Comparison of ENCODE assay signal across 16 cellular contexts in genomic region chr20:434661-435419, GRCh38. TPM values are rescaled to one million over a fixed set of nuclear protein-coding genes. Genes with fewer than 3 reads are reported as not detected.
A peak's percentile ranks its signal among the peaks of the same experiment; 100 is the strongest.
DNase-seq lines count a peak whose midpoint lies in the region; ATAC-seq, FAIRE-seq and TF ChIP-seq lines count a peak whose summit lies in the region.
"Had no signal": no experiment of that assay in that cellular context is flagged by ENCODE, and none has a peak within 500 bp of the region (broad histone marks: within the 10 kb centered on the region; RNA-seq: fewer than 3 reads in every experiment).

No MANE protein-coding gene starts in this region.

- H3K36me3 Mint-ChIP-seq in stimulated activated naive CD8-positive, alpha-beta T cell treated with anti-CD3 and anti-CD28 coated beads, Interleukin-15, Interleukin-2, amounts not matched to agents 100 ng/mL and 50 ng/mL, for 24 hours (ENCODE audit: low read depth) = peaks cover 73% of the 10 kb centered on the region
- peaks cover 93% of the 10 kb centered on the region for H3K36me3 Mint-ChIP-seq in activated T-helper 17 cell treated with anti-CD3 and anti-CD28 coated beads, Interleukin-2, amount 50 U/mL, for 72 hours (ENCODE audit: low read depth)
- peaks cover 0 to 46% (median 19%) of the 10 kb centered on the region in 5 donors for H3K36me3 Mint-ChIP-seq in naive thymus-derived CD4-positive, alpha-beta T cell

- ATAC-seq in stimulated activated naive CD8-positive, alpha-beta T cell treated with anti-CD3 and anti-CD28 coated beads, Interleukin-15, Interleukin-2, amounts not matched to agents 100 U/mL and 50 U/mL, for 24 hours = no peak
- ATAC-seq in activated T-helper 17 cell treated with anti-CD3 and anti-CD28 coated beads, Interleukin-2, amount 50 U/mL, for 72 hours (replicated peaks) = no peak
- ATAC-seq in HepG2 (peak; percentile 1; the same call in 2 of the 3 replicates), HG03469 (IDR thresholded peaks at IDR 0.05; ENCODE audit: unreplicated experiment) (no peak), GM21528 (IDR thresholded peaks at IDR 0.05; ENCODE audit: low FRiP score, unreplicated experiment) (no peak), HG03045 (IDR thresholded peaks at IDR 0.05; ENCODE audit: unreplicated experiment) (no peak)
- ATAC-seq in naive thymus-derived CD4-positive, alpha-beta T cell = no peak
- ATAC-seq: foreskin keratinocyte, psoas muscle had no signal

- no peak for FAIRE-seq in HepG2 (lab: Jason Lieb, UNC)
- FAIRE-seq: islet of Langerhans, TTC549 had no signal

- TF ChIP-seq CTCF in HepG2 (CRISPR knock-in tag; IDR thresholded peaks at IDR 0.05) = no peak

- no peak for TF ChIP-seq RAD21 in HepG2 (CRISPR knock-in tag; IDR thresholded peaks at IDR 0.05)

- POLR2A ChIA-PET in HepG2 (lab: Yijun Ruan, JAX) = interaction anchor here (0.8 to 5.7 kb wide), 6 partner anchors 27 to 87 kb away, joined by 3 to 61 read pairs (median 4); partner anchors contain the start of gene RBCK1
- POLR2A ChIA-PET in naive thymus-derived CD4-positive, alpha-beta T cell (lab: Charles Lee) = no interaction called here

- CTCF ChIA-PET in HepG2 (lab: Yijun Ruan, JAX; ENCODE audit: low intra/inter-chr PET ratio, low total read pairs) = no interaction called here
- CTCF ChIA-PET in naive thymus-derived CD4-positive, alpha-beta T cell (lab: Charles Lee) = interaction anchor here (1.5 kb wide), 1 partner anchor 23 kb away, joined by 5 read pairs; no protein-coding TSS in a partner anchor

- DNase-seq in stimulated activated naive CD8-positive, alpha-beta T cell treated with anti-CD3 and anti-CD28 coated beads, Interleukin-15, Interleukin-2, amounts not matched to agents 100 U/mL and 50 U/mL, for 24 hours = no peak
- DNase-seq in HepG2 (ENCODE audit: low spot score) = no peak
- no peak for DNase-seq in naive thymus-derived CD4-positive, alpha-beta T cell
- DNase-seq: BE2C; NCI-H1048; psoas muscle; stimulated activated CD4-positive, alpha-beta T cell treated with anti-CD3 and anti-CD28 coated beads, Interleukin-15, amount 100 ng/mL, for 24 hours; tibial artery had no signal

- intact Hi-C loops in HepG2 (cut with micrococcal nuclease; ENCODE audit: unreplicated experiment) = no loop called here
- intact Hi-C loops in naive thymus-derived CD4-positive, alpha-beta T cell (cut with micrococcal nuclease) = no loop called here

- no peak overlapping the region for H2AFZ ChIP-seq in HepG2 (ENCODE audit: low read length)

- H3K9me3 Mint-ChIP-seq in stimulated activated naive CD8-positive, alpha-beta T cell treated with anti-CD3 and anti-CD28 coated beads, Interleukin-15, Interleukin-2, amounts not matched to agents 100 ng/mL and 50 ng/mL, for 24 hours = no peaks in the 10 kb centered on the region
- H3K9me3 Mint-ChIP-seq in activated T-helper 17 cell treated with anti-CD3 and anti-CD28 coated beads, Interleukin-2, amount 50 U/mL, for 72 hours = no peaks in the 10 kb centered on the region
- H3K9me3 Mint-ChIP-seq in naive thymus-derived CD4-positive, alpha-beta T cell = no peaks in the 10 kb centered on the region

- no peak overlapping the region for H3K4me3 ChIP-seq in HepG2 (replicated peaks in 1 of 3; ENCODE audit: insufficient read depth in 1 of 3, low read depth in 2 of 3, low read length in 3 of 3)
- no peak overlapping the region for H3K4me3 ChIP-seq in naive thymus-derived CD4-positive, alpha-beta T cell (ENCODE audit: low read length)
- H3K4me3 ChIP-seq: psoas muscle, tibial artery had no signal

- BruUV-seq in HepG2 (replicated peaks; lab: Mats Ljungman, UMichigan) = no TSS peak

- in situ Hi-C loops in HepG2 (cut with HindIII; ENCODE audit: extremely low pct_ligation_motif_present, low pct_unique_long_range_greater_than_20kb) = loop anchor here (5.0 kb wide), 1 partner anchor 83 kb away; no protein-coding TSS in a partner anchor

- no peak for TF ChIP-seq EP300 in HepG2 (IDR thresholded peaks at IDR 0.05; ENCODE audit: low read depth in 2 of 2, low read length in 2 of 2)
- TF ChIP-seq EP300 in HepG2 (CRISPR knock-in tag; IDR thresholded peaks at IDR 0.05; ENCODE audit: borderline replicate concordance) = no peak

- H3K27ac Mint-ChIP-seq in stimulated activated naive CD8-positive, alpha-beta T cell treated with anti-CD3 and anti-CD28 coated beads, Interleukin-15, Interleukin-2, amounts not matched to agents 100 ng/mL and 50 ng/mL, for 24 hours = peak overlapping the region; percentile 96
- no peak overlapping the region for H3K27ac Mint-ChIP-seq in activated T-helper 17 cell treated with anti-CD3 and anti-CD28 coated beads, Interleukin-2, amount 50 U/mL, for 72 hours
- peak overlapping the region in 3 of 9 donors; percentile 24 to 88 (median 46) for H3K27ac Mint-ChIP-seq in naive thymus-derived CD4-positive, alpha-beta T cell

- H3K27ac ChIP-seq in HepG2 (ENCODE audit: extremely low read length, insufficient read depth, low read length) = no peak overlapping the region
- no peak overlapping the region for H3K27ac ChIP-seq in naive thymus-derived CD4-positive, alpha-beta T cell (ENCODE audit: low read depth, low read length)
- H3K27ac ChIP-seq: foreskin keratinocyte, psoas muscle, tibial artery had no signal

- no peak overlapping the region for H3K9ac ChIP-seq in HepG2 (ENCODE audit: insufficient read depth, low read depth, low read length)

- no peaks in the 10 kb centered on the region for H3K9me3 ChIP-seq in HepG2 (ENCODE audit: low read length)
- H3K9me3 ChIP-seq in naive thymus-derived CD4-positive, alpha-beta T cell (ENCODE audit: control insufficient read depth in 2 of 3, low read length in 3 of 3) = no peaks in the 10 kb centered on the region
- H3K9me3 ChIP-seq: BE2C, psoas muscle, tibial artery had no signal

- H3K4me1 ChIP-seq in HepG2 (ENCODE audit: insufficient read depth, low read length) = 0 out of 2 replicates have a peak, but pooled peaks cover 7% of the 10 kb centered on the region
- H3K4me1 ChIP-seq in naive thymus-derived CD4-positive, alpha-beta T cell (ENCODE audit: control insufficient read depth in 2 of 2, insufficient read depth in 2 of 2, low read length in 2 of 2) = peaks cover 44 to 47% of the 10 kb centered on the region in 2 donors
- H3K4me1 ChIP-seq: BE2C, tibial artery had no signal

- H3K27me3 ChIP-seq in HepG2 (ENCODE audit: control insufficient read depth in 1 of 2, insufficient read depth in 2 of 2, low read length in 2 of 2) = no peaks in the 10 kb centered on the region
- H3K27me3 ChIP-seq in naive thymus-derived CD4-positive, alpha-beta T cell (ENCODE audit: control insufficient read depth in 2 of 2, insufficient read depth in 2 of 2, low read length in 2 of 2) = no peaks in the 10 kb centered on the region
- H3K27me3 ChIP-seq: BE2C, foreskin keratinocyte, tibial artery had no signal

- WGBS in HepG2 (ENCODE audit: low lambda C conversion rate) = 93% methylated on average over 15 of the region's 16 CpGs

- H3K4me1 Mint-ChIP-seq in stimulated activated naive CD8-positive, alpha-beta T cell treated with anti-CD3 and anti-CD28 coated beads, Interleukin-15, Interleukin-2, amounts not matched to agents 100 ng/mL and 50 ng/mL, for 24 hours (ENCODE audit: low read depth) = peaks cover 86% of the 10 kb centered on the region
- H3K4me1 Mint-ChIP-seq in activated T-helper 17 cell treated with anti-CD3 and anti-CD28 coated beads, Interleukin-2, amount 50 U/mL, for 72 hours = peaks cover 33% of the 10 kb centered on the region
- peaks cover 54 to 79% (median 71%) of the 10 kb centered on the region in 7 donors for H3K4me1 Mint-ChIP-seq in naive thymus-derived CD4-positive, alpha-beta T cell

- no peaks in the 10 kb centered on the region for H3K27me3 Mint-ChIP-seq in stimulated activated naive CD8-positive, alpha-beta T cell treated with anti-CD3 and anti-CD28 coated beads, Interleukin-15, Interleukin-2, amounts not matched to agents 100 ng/mL and 50 ng/mL, for 24 hours
- no peaks in the 10 kb centered on the region for H3K27me3 Mint-ChIP-seq in activated T-helper 17 cell treated with anti-CD3 and anti-CD28 coated beads, Interleukin-2, amount 50 U/mL, for 72 hours
- no peaks in the 10 kb centered on the region for H3K27me3 Mint-ChIP-seq in naive thymus-derived CD4-positive, alpha-beta T cell

- peak overlapping the region; percentile 68 for H3K4me3 Mint-ChIP-seq in stimulated activated naive CD8-positive, alpha-beta T cell treated with anti-CD3 and anti-CD28 coated beads, Interleukin-15, Interleukin-2, amounts not matched to agents 100 ng/mL and 50 ng/mL, for 24 hours
- H3K4me3 Mint-ChIP-seq in activated T-helper 17 cell treated with anti-CD3 and anti-CD28 coated beads, Interleukin-2, amount 50 U/mL, for 72 hours = peak overlapping the region; percentile 73
- peak overlapping the region in 5 of 10 donors; percentile 32 to 78 (median 47) for H3K4me3 Mint-ChIP-seq in naive thymus-derived CD4-positive, alpha-beta T cell

- H3K36me3 ChIP-seq in HepG2 (replicated peaks in 1 of 2; ENCODE audit: control insufficient read depth in 1 of 2, insufficient read depth in 2 of 2, low read length in 2 of 2) = peaks cover 47 to 63% of the 10 kb centered on the region in 2 experiments
- peaks cover 0 to 54% (median 3%) of the 10 kb centered on the region in 3 experiments for H3K36me3 ChIP-seq in naive thymus-derived CD4-positive, alpha-beta T cell (ENCODE audit: control insufficient read depth in 2 of 3, insufficient read depth in 3 of 3, low read length in 3 of 3)

- no peaks in the 10 kb centered on the region for H3K79me2 ChIP-seq in HepG2 (ENCODE audit: insufficient read depth, low read length)

- peak in 1 of 2 experiments; percentile 56; a peak in 2 of 4 replicates for TF ChIP-seq POLR2A in HepG2 (IDR thresholded peaks at IDR 0.05; ENCODE audit: insufficient read depth in 1 of 2, low read depth in 2 of 2, low read length in 2 of 2)

- H4K20me1 ChIP-seq in HepG2 (ENCODE audit: insufficient read depth, low read length) = no peaks in the 10 kb centered on the region

- no peak overlapping the region for H3K4me2 ChIP-seq in HepG2 (ENCODE audit: low read depth, low read length)

RNA-seq across cellular contexts. Expression of gene RBCK1, which starts 26.7 kb away (rescaled TPM):
- total RNA-seq in activated T-helper 17 cell treated with anti-CD3 and anti-CD28 coated beads, Interleukin-2, amount 50 U/mL, for 72 hours = 10 to 100 TPM; 81.9 to 84.0 TPM
- 121 and 149 TPM in 2 replicates for total RNA-seq in HepG2 (2016; rRNA removed; fragmentation: Illumina TruSeq; extraction: Trizol)
- 176 and 212 TPM in 2 replicates for total RNA-seq in HepG2 (2016; cell fraction: cytosol; rRNA removed; fragmentation: Illumina TruSeq; extraction: Trizol; ENCODE audit: low read depth)
- 110 and 147 TPM in 2 replicates for total RNA-seq in HepG2 (2016; cell fraction: insoluble cytoplasmic fraction; rRNA removed; fragmentation: Illumina TruSeq; extraction: Trizol)
- 217 and 241 TPM in 2 replicates for total RNA-seq in HepG2 (2016; cell fraction: membrane; rRNA removed; fragmentation: Illumina TruSeq; extraction: Trizol)
- 83.9 and 95.5 TPM in 2 replicates for total RNA-seq in HepG2 (2016; cell fraction: nucleus; rRNA removed; fragmentation: Illumina TruSeq; extraction: Trizol)
- polyA plus RNA-seq in HepG2 (2011; rRNA removed) = 215 and 270 TPM in 2 replicates
- 171 and 196 TPM in 2 replicates for polyA plus RNA-seq in HepG2 (2011; cell fraction: cytosol; rRNA removed)
- 558 and 618 TPM in 2 replicates for polyA plus RNA-seq in HepG2 (2011; cell fraction: nucleus; rRNA removed)
- polyA plus RNA-seq in HepG2 (2012) = 207 and 311 TPM in 2 replicates
- 291 and 331 TPM in 2 replicates for polyA plus RNA-seq in HepG2 (2016; cell fraction: cytosol; fragmentation: Illumina TruSeq; extraction: Trizol; ENCODE audit: low read depth)
- 144 and 159 TPM in 2 replicates for polyA plus RNA-seq in HepG2 (2016; cell fraction: insoluble cytoplasmic fraction; fragmentation: Illumina TruSeq; extraction: Trizol; ENCODE audit: low read depth)
- 277 and 299 TPM in 2 replicates for polyA plus RNA-seq in HepG2 (2016; cell fraction: membrane; fragmentation: Illumina TruSeq; extraction: Trizol; ENCODE audit: low read depth)
- polyA plus RNA-seq in HepG2 (2016; cell fraction: nucleus; fragmentation: Illumina TruSeq; extraction: Trizol; ENCODE audit: insufficient read depth, low read depth) = 357 and 365 TPM in 2 replicates
- 36.5 and 119 TPM in 2 replicates for polyA minus RNA-seq in HepG2 (2011; rRNA and poly(A)+ RNA removed; ENCODE audit: low replicate concordance)
- polyA minus RNA-seq in HepG2 (2011; cell fraction: cytosol; rRNA and poly(A)+ RNA removed) = 65.9 and 88.8 TPM in 2 replicates
- 102 and 144 TPM in 2 replicates for polyA minus RNA-seq in HepG2 (2011; cell fraction: nucleus; rRNA and poly(A)+ RNA removed)
- total RNA-seq in naive thymus-derived CD4-positive, alpha-beta T cell = 100 to 1,000 TPM in 1 of 5 experiments, 10 to 100 TPM in 4; 70.3 to 153 (median 96.9) TPM
- 10 to 100 TPM; 80.1 to 98.1 TPM for polyA plus RNA-seq in naive thymus-derived CD4-positive, alpha-beta T cell

RNA-seq across cellular contexts. Expression of gene TBC1D20, which starts 27.5 kb away (rescaled TPM):
- total RNA-seq in activated T-helper 17 cell treated with anti-CD3 and anti-CD28 coated beads, Interleukin-2, amount 50 U/mL, for 72 hours = 10 to 100 TPM; 20.5 to 21.9 TPM
- total RNA-seq in HepG2 (2016; rRNA removed; fragmentation: Illumina TruSeq; extraction: Trizol) = 36.6 and 45.9 TPM in 2 replicates
- 24.9 and 29.1 TPM in 2 replicates for total RNA-seq in HepG2 (2016; cell fraction: cytosol; rRNA removed; fragmentation: Illumina TruSeq; extraction: Trizol; ENCODE audit: low read depth)
- total RNA-seq in HepG2 (2016; cell fraction: insoluble cytoplasmic fraction; rRNA removed; fragmentation: Illumina TruSeq; extraction: Trizol) = 36.8 and 43.1 TPM in 2 replicates
- 49.8 and 56.6 TPM in 2 replicates for total RNA-seq in HepG2 (2016; cell fraction: membrane; rRNA removed; fragmentation: Illumina TruSeq; extraction: Trizol)
- total RNA-seq in HepG2 (2016; cell fraction: nucleus; rRNA removed; fragmentation: Illumina TruSeq; extraction: Trizol) = 26.9 and 31.0 TPM in 2 replicates
- polyA plus RNA-seq in HepG2 (2011; rRNA removed) = 47.1 and 55.2 TPM in 2 replicates
- 46.2 and 50.9 TPM in 2 replicates for polyA plus RNA-seq in HepG2 (2011; cell fraction: cytosol; rRNA removed)
- 67.6 and 73.0 TPM in 2 replicates for polyA plus RNA-seq in HepG2 (2011; cell fraction: nucleus; rRNA removed)
- polyA plus RNA-seq in HepG2 (2012) = 26.7 and 33.9 TPM in 2 replicates
- 27.0 and 32.1 TPM in 2 replicates for polyA plus RNA-seq in HepG2 (2016; cell fraction: cytosol; fragmentation: Illumina TruSeq; extraction: Trizol; ENCODE audit: low read depth)
- polyA plus RNA-seq in HepG2 (2016; cell fraction: insoluble cytoplasmic fraction; fragmentation: Illumina TruSeq; extraction: Trizol; ENCODE audit: low read depth) = 46.6 and 47.0 TPM in 2 replicates
- 37.5 and 43.9 TPM in 2 replicates for polyA plus RNA-seq in HepG2 (2016; cell fraction: membrane; fragmentation: Illumina TruSeq; extraction: Trizol; ENCODE audit: low read depth)
- 57.7 and 59.0 TPM in 2 replicates for polyA plus RNA-seq in HepG2 (2016; cell fraction: nucleus; fragmentation: Illumina TruSeq; extraction: Trizol; ENCODE audit: insufficient read depth, low read depth)
- 35.8 and 117 TPM in 2 replicates for polyA minus RNA-seq in HepG2 (2011; rRNA and poly(A)+ RNA removed; ENCODE audit: low replicate concordance)
- polyA minus RNA-seq in HepG2 (2011; cell fraction: cytosol; rRNA and poly(A)+ RNA removed) = 21.9 and 28.9 TPM in 2 replicates
- polyA minus RNA-seq in HepG2 (2011; cell fraction: nucleus; rRNA and poly(A)+ RNA removed) = 37.1 and 38.0 TPM in 2 replicates
- total RNA-seq in naive thymus-derived CD4-positive, alpha-beta T cell = 10 to 100 TPM; 26.3 to 45.7 (median 35.4) TPM
- 10 to 100 TPM; 19.9 to 24.3 TPM for polyA plus RNA-seq in naive thymus-derived CD4-positive, alpha-beta T cell

RNA-seq across cellular contexts. Expression of gene TRIB3, which starts 54.3 kb away (rescaled TPM):
- 10 to 100 TPM; 13.4 to 20.0 TPM for total RNA-seq in activated T-helper 17 cell treated with anti-CD3 and anti-CD28 coated beads, Interleukin-2, amount 50 U/mL, for 72 hours
- total RNA-seq in HepG2 (2016; rRNA removed; fragmentation: Illumina TruSeq; extraction: Trizol) = 106 and 115 TPM in 2 replicates
- total RNA-seq in HepG2 (2016; cell fraction: cytosol; rRNA removed; fragmentation: Illumina TruSeq; extraction: Trizol; ENCODE audit: low read depth) = 40.1 and 45.0 TPM in 2 replicates
- 106 and 115 TPM in 2 replicates for total RNA-seq in HepG2 (2016; cell fraction: insoluble cytoplasmic fraction; rRNA removed; fragmentation: Illumina TruSeq; extraction: Trizol)
- total RNA-seq in HepG2 (2016; cell fraction: membrane; rRNA removed; fragmentation: Illumina TruSeq; extraction: Trizol) = 107 and 130 TPM in 2 replicates
- 47.6 and 54.9 TPM in 2 replicates for total RNA-seq in HepG2 (2016; cell fraction: nucleus; rRNA removed; fragmentation: Illumina TruSeq; extraction: Trizol)
- 150 and 241 TPM in 2 replicates for polyA plus RNA-seq in HepG2 (2011; rRNA removed)
- 165 and 177 TPM in 2 replicates for polyA plus RNA-seq in HepG2 (2011; cell fraction: cytosol; rRNA removed)
- polyA plus RNA-seq in HepG2 (2011; cell fraction: nucleus; rRNA removed) = 122 and 148 TPM in 2 replicates
- 78.0 and 193 TPM in 2 replicates for polyA plus RNA-seq in HepG2 (2012)
- 33.6 and 42.0 TPM in 2 replicates for polyA plus RNA-seq in HepG2 (2016; cell fraction: cytosol; fragmentation: Illumina TruSeq; extraction: Trizol; ENCODE audit: low read depth)
- 99.1 and 105 TPM in 2 replicates for polyA plus RNA-seq in HepG2 (2016; cell fraction: insoluble cytoplasmic fraction; fragmentation: Illumina TruSeq; extraction: Trizol; ENCODE audit: low read depth)
- 76.6 and 88.5 TPM in 2 replicates for polyA plus RNA-seq in HepG2 (2016; cell fraction: membrane; fragmentation: Illumina TruSeq; extraction: Trizol; ENCODE audit: low read depth)
- polyA plus RNA-seq in HepG2 (2016; cell fraction: nucleus; fragmentation: Illumina TruSeq; extraction: Trizol; ENCODE audit: insufficient read depth, low read depth) = 77.9 and 79.0 TPM in 2 replicates
- polyA minus RNA-seq in HepG2 (2011; rRNA and poly(A)+ RNA removed; ENCODE audit: low replicate concordance) = 66.9 and 301 TPM in 2 replicates
- 115 and 151 TPM in 2 replicates for polyA minus RNA-seq in HepG2 (2011; cell fraction: cytosol; rRNA and poly(A)+ RNA removed)
- 35.9 and 65.3 TPM in 2 replicates for polyA minus RNA-seq in HepG2 (2011; cell fraction: nucleus; rRNA and poly(A)+ RNA removed)
- 10 to 100 TPM in 1 of 5 experiments, 1 to 10 TPM in 4; 2.4 to 27.7 (median 9.4) TPM for total RNA-seq in naive thymus-derived CD4-positive, alpha-beta T cell
- 10 to 100 TPM; 12.6 to 16.0 TPM for polyA plus RNA-seq in naive thymus-derived CD4-positive, alpha-beta T cell
